ENCODE assay signal across 8 cellular contexts in the genomic region with DNA sequence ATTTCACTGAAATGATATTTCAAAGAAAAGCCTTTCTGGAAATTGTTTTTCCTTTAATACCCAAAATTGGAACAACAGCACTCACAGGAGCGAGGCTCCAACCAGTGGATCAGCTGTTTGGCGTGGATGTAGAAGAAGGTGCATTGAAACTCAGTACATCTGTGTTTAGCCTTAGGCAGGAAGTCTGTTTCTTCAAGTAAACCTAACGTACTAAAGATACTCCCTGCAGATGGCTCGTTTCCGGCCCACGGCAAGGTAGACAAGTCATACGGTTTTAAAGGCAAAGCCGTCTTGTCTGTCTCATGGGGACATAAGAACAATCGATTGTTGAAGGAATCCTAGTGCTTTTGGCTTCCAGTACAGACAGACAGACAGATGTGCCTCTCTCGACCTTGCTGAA. TPM values are rescaled to one million over a fixed set of nuclear protein-coding genes. Genes with fewer than 3 reads are reported as not detected.
DNase-seq lines count a peak whose midpoint lies in the region; ATAC-seq, FAIRE-seq and TF ChIP-seq lines count a peak whose summit lies in the region.

No MANE protein-coding gene starts in this region.

- peaks cover 36% of the 10 kb centered on the region for H3K4me1 Mint-ChIP-seq in T-helper 2 cell treated with Interferon-gamma antibody and Interleukin-4, amounts not matched to agents 5 μg/mL and 100 μg/mL, for 36 hours (ENCODE audit: low read depth)
- H3K4me1 Mint-ChIP-seq in memory B cell (peaks cover 38% of the 10 kb centered on the region), CD14-positive monocyte (peaks cover 34% of the 10 kb centered on the region)

- H3K27me3 Mint-ChIP-seq in T-helper 2 cell treated with Interferon-gamma antibody and Interleukin-4, amounts not matched to agents 5 μg/mL and 100 μg/mL, for 36 hours (ENCODE audit: low read depth): no peaks in the 10 kb centered on the region
- H3K27me3 Mint-ChIP-seq in memory B cell (no peaks in the 10 kb centered on the region), CD14-positive monocyte (ENCODE audit: low read depth in 3 of 3) (peaks cover 0 to 4% (median 2%) of the 10 kb centered on the region in 3 donors)

- peak; percentile 95 for FAIRE-seq in GM12892 (lab: Jason Lieb, UNC)

- ATAC-seq in HG02610 (IDR thresholded peaks at IDR 0.05; ENCODE audit: unreplicated experiment) (peak; percentile 76), memory B cell (ENCODE audit: low read depth) (peak; percentile 30)

- peak overlapping the region; percentile 56 for H3K4me3 Mint-ChIP-seq in T-helper 2 cell treated with Interferon-gamma antibody and Interleukin-4, amounts not matched to agents 5 μg/mL and 100 μg/mL, for 36 hours
- H3K4me3 Mint-ChIP-seq in memory B cell: peak overlapping the region; percentile 46
- H3K4me3 Mint-ChIP-seq in CD14-positive monocyte: no peak overlapping the region

- no peaks in the 10 kb centered on the region for H3K9me3 Mint-ChIP-seq in T-helper 2 cell treated with Interferon-gamma antibody and Interleukin-4, amounts not matched to agents 5 μg/mL and 100 μg/mL, for 36 hours
- H3K9me3 Mint-ChIP-seq in memory B cell (no peaks in the 10 kb centered on the region), CD14-positive monocyte (peaks cover 0 to 12% (median 0%) of the 10 kb centered on the region in 7 donors)

- peaks cover 26% of the 10 kb centered on the region for H3K36me3 Mint-ChIP-seq in T-helper 2 cell treated with Interferon-gamma antibody and Interleukin-4, amounts not matched to agents 5 μg/mL and 100 μg/mL, for 36 hours (ENCODE audit: low read depth)
- H3K36me3 Mint-ChIP-seq in memory B cell (peaks cover 12% of the 10 kb centered on the region), CD14-positive monocyte (peaks cover 13 to 23% of the 10 kb centered on the region in 2 donors)

- peak overlapping the region; percentile 70 for H3K27ac Mint-ChIP-seq in T-helper 2 cell treated with Interferon-gamma antibody and Interleukin-4, amounts not matched to agents 5 μg/mL and 100 μg/mL, for 36 hours
- peak overlapping the region; percentile 89 for H3K27ac Mint-ChIP-seq in memory B cell
- peak overlapping the region in 1 of 7 donors; percentile 27 for H3K27ac Mint-ChIP-seq in CD14-positive monocyte

- no peak for TF ChIP-seq CTCF in CD14-positive monocyte (IDR thresholded peaks at IDR 0.05)

- DNase-seq in GM12892 (ENCODE audit: insufficient read length) (no peak), memory B cell (ENCODE audit: low spot score in 2 of 2) (peak in 1 of 2 donors; percentile 23), globus pallidus (ENCODE audit: low spot score) (no peak), CD14-positive monocyte (ENCODE audit: low spot score) (no peak), cerebellum (ENCODE audit: low spot score) (no peak), NCI-H1694 (lab: John Stamatoyannopoulos, UW) (no peak)
- DNase-seq in T-helper 2 cell treated with Interferon-gamma antibody and Interleukin-4, amounts not matched to agents 5 μg/mL and 100 μg/mL, for 36 hours (ENCODE audit: low spot score): no peak

- intact Hi-C loops in CD14-positive monocyte (cut with micrococcal nuclease): no loop called here

- no peak for TF ChIP-seq POLR2A in GM12892 (IDR thresholded peaks at IDR 0.05; ENCODE audit: low read depth, low read length)

RNA-seq across cellular contexts. Expression of a gene that starts 50.0 kb away (rescaled TPM):
- polyA plus RNA-seq in GM12892 (2012; ENCODE audit: missing spikeins): 0.74 TPM
- 1 to 10 TPM; 1.3 to 1.9 TPM for polyA plus RNA-seq in CD14-positive monocyte
- 44.0 TPM for total RNA-seq in cerebellum

Comparison
In these comparisons a context has a peak if more than half of its experiments do, and no peak if none do; other contexts are left out.
1. H3K4me3 Mint-ChIP-seq: peak in T-helper 2 cell treated with Interferon-gamma antibody and Interleukin-4, amounts not matched to agents 5 μg/mL and 100 μg/mL, for 36 hours (single experiment) and memory B cell (single experiment); none in CD14-positive monocyte (0 of 2).